ENCODE assay signal across 27 cellular contexts in genomic region chr3:97896129-97896528, GRCh38.
"Had no signal": no experiment of that assay in that cellular context is flagged by ENCODE, and none has a peak within 500 bp of the region (broad histone marks: within the 10 kb centered on the region; RNA-seq: fewer than 3 reads in every experiment).

No MANE protein-coding gene starts in this region.

- H3K27me3 Mint-ChIP-seq: activated CD8-positive, alpha-beta memory T cell treated with anti-CD3 and anti-CD28 coated beads, Interleukin-2, amount 10 ng/mL, durations not matched to agents 7 days and 5 days; activated naive CD8-positive, alpha-beta T cell; naive B cell; progenitor cell of endocrine pancreas; T-helper 17 cell had no signal

- H3K4me3 Mint-ChIP-seq: activated CD8-positive, alpha-beta memory T cell treated with anti-CD3 and anti-CD28 coated beads, Interleukin-2, amount 10 ng/mL, durations not matched to agents 7 days and 5 days; activated CD8-positive, alpha-beta T cell treated with anti-CD3 and anti-CD28 coated beads, Interleukin-2, amount 10 ng/mL, durations not matched to agents 7 days and 5 days; activated naive CD8-positive, alpha-beta T cell; mesothelial cell of epicardium; nephron progenitor cell; T-helper 17 cell had no signal

- H3K4me1 Mint-ChIP-seq: activated CD8-positive, alpha-beta memory T cell treated with anti-CD3 and anti-CD28 coated beads, Interleukin-2, amount 10 ng/mL, durations not matched to agents 7 days and 5 days; nephron progenitor cell had no signal

- ATAC-seq: activated CD8-positive, alpha-beta memory T cell treated with anti-CD3 and anti-CD28 coated beads, Interleukin-2, amount 10 ng/mL, durations not matched to agents 7 days and 5 days; activated CD8-positive, alpha-beta T cell treated with anti-CD3 and anti-CD28 coated beads, Interleukin-2, amount 10 ng/mL, durations not matched to agents 7 days and 5 days; body of pancreas; left colon; right lobe of liver; T-helper 17 cell had no signal

- H3K27ac Mint-ChIP-seq: activated CD8-positive, alpha-beta memory T cell treated with anti-CD3 and anti-CD28 coated beads, Interleukin-2, amount 10 ng/mL, durations not matched to agents 7 days and 5 days; activated CD8-positive, alpha-beta T cell treated with anti-CD3 and anti-CD28 coated beads, Interleukin-2, amount 10 ng/mL, durations not matched to agents 7 days and 5 days; activated naive CD8-positive, alpha-beta T cell; activated T-helper 2 cell treated with anti-CD3 and anti-CD28 coated beads, Interferon-gamma antibody, Interleukin-2, Interleukin-4, amounts not matched to agents 10 μg/mL and 5 μg/mL and 100 μg/mL, durations not matched to agents 14 hours and 24 hours and 36 hours; mesothelial cell of epicardium; nephron progenitor cell; progenitor cell of endocrine pancreas; T-helper 17 cell had no signal

- H3K36me3 ChIP-seq: adrenal gland, neutrophil, right lobe of liver had no signal

- FAIRE-seq: colon, frontal cortex, kidney had no signal

- DNase-seq: activated CD4-positive, alpha-beta T cell treated with anti-CD3 and anti-CD28 coated beads for 1 hour; activated CD8-positive, alpha-beta memory T cell treated with anti-CD3 and anti-CD28 coated beads, Interleukin-2, amount 10 ng/mL, durations not matched to agents 7 days and 5 days; activated CD8-positive, alpha-beta T cell treated with anti-CD3 and anti-CD28 coated beads, Interleukin-2, amount 10 ng/mL, durations not matched to agents 7 days and 5 days; activated naive CD4-positive, alpha-beta T cell; activated T-cell treated with anti-CD3 and anti-CD28 coated beads, Interleukin-2, amount 50 U/mL, for 48 hours; adrenal gland; aorta; body of pancreas; effector CD8-positive, alpha-beta T cell; kidney; left colon; mammary epithelial cell; naive B cell; nephron progenitor cell; right lobe of liver; stimulated activated CD4-positive, alpha-beta T cell treated with anti-CD3 and anti-CD28 coated beads, Interleukin-2, amount 100 ng/mL, for 48 hours; stimulated activated naive CD4-positive, alpha-beta T cell treated with Interleukin-2 at 50 U/mL for 16 hours; T-helper 17 cell; T1000; transverse colon had no signal

- H3K27ac ChIP-seq: adrenal gland, body of pancreas, neutrophil, right lobe of liver, transverse colon had no signal

- H3K27me3 ChIP-seq: adrenal gland, body of pancreas, neutrophil, right lobe of liver, transverse colon had no signal

- H3K9me3 Mint-ChIP-seq: activated T-helper 2 cell treated with anti-CD3 and anti-CD28 coated beads, Interferon-gamma antibody, Interleukin-2, Interleukin-4, amounts not matched to agents 10 μg/mL and 5 μg/mL and 100 μg/mL, durations not matched to agents 14 hours and 24 hours and 36 hours; mesothelial cell of epicardium; naive B cell; nephron progenitor cell had no signal

- H3K4me3 ChIP-seq: adrenal gland, body of pancreas, right lobe of liver, transverse colon had no signal

- H3K9me3 ChIP-seq: adrenal gland, body of pancreas, neutrophil, right lobe of liver, transverse colon had no signal
